Comparison of ENCODE assay signal across 18 cellular contexts in the genomic region with DNA sequence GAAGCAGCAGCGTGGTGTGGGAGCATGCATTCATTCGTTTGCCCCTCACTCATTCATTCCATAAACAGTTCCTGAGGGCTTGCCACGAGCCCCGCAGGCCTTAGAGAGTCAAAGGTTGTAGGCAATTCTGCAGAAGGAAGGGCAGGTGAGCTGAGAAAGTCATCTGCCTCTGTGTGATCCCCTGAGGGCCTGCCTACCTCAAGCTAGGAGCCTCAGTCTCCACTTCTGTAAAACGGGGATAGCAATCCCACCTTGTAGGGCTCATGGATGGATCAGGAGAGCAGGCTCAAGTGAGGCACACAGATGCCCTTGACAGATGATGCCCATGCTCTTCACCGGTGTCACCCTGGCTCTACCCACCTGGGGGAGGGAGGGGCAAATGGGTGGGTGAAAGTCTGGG. TPM values are rescaled to one million over a fixed set of nuclear protein-coding genes. Genes with fewer than 3 reads are reported as not detected.
DNase-seq lines count a peak whose midpoint lies in the region; ATAC-seq, FAIRE-seq and TF ChIP-seq lines count a peak whose summit lies in the region.
"Had no signal": no experiment of that assay in that cellular context is flagged by ENCODE, and none has a peak within 500 bp of the region (broad histone marks: within the 10 kb centered on the region; RNA-seq: fewer than 3 reads in every experiment).

No MANE protein-coding gene starts in this region.

- 85 to 95% (median 92%) methylated on average over 6 of the region's 6 CpGs for WGBS in spleen, 5 donors

- no peak overlapping the region for H3K4me3 ChIP-seq in BLaER1
- no peak overlapping the region for H3K4me3 ChIP-seq in CD4-positive, alpha-beta memory T cell (ENCODE audit: low read length in 2 of 2)
- H3K4me3 ChIP-seq in keratinocyte (ENCODE audit: control insufficient read depth in 2 of 3, extremely low read depth in 1 of 3, insufficient read depth in 2 of 3, low read depth in 1 of 3, low read length in 3 of 3): no peak overlapping the region
- H3K4me3 ChIP-seq in spleen: no peak overlapping the region

- peak; percentile 48 for FAIRE-seq in keratinocyte (lab: Jason Lieb, UNC)
- FAIRE-seq: G401.6 had no signal

- H3K27me3 ChIP-seq in BLaER1: no peaks in the 10 kb centered on the region
- no peaks in the 10 kb centered on the region for H3K27me3 ChIP-seq in CD4-positive, alpha-beta memory T cell (ENCODE audit: insufficient read depth, low read length)
- H3K27me3 ChIP-seq in keratinocyte (ENCODE audit: control insufficient read depth, extremely low read depth, insufficient read depth, low read length): no peaks in the 10 kb centered on the region
- H3K27me3 ChIP-seq in spleen (replicated peaks in 1 of 7): no peaks in the 10 kb centered on the region

- no peaks in the 10 kb centered on the region for H3K9me3 ChIP-seq in BLaER1
- no peaks in the 10 kb centered on the region for H3K9me3 ChIP-seq in CD4-positive, alpha-beta memory T cell (ENCODE audit: control insufficient read depth in 1 of 2, low read length in 2 of 2)
- no peaks in the 10 kb centered on the region for H3K9me3 ChIP-seq in keratinocyte (ENCODE audit: control insufficient read depth, low read depth, low read length)
- no peaks in the 10 kb centered on the region for H3K9me3 ChIP-seq in spleen

- DNase-seq in CD4-positive, alpha-beta memory T cell: no peak
- no peak for DNase-seq in activated CD4-positive, alpha-beta memory T cell treated with anti-CD3 and anti-CD28 coated beads, Interleukin-2, amount 10 ng/mL, durations not matched to agents 7 days and 5 days
- DNase-seq in keratinocyte (ENCODE audit: low read depth, low spot score): no peak
- no peak for DNase-seq in spleen
- no peak for DNase-seq in HPDE6-E6E7 (ENCODE audit: extremely low spot score)
- DNase-seq: activated CD4-positive, CD25-positive, alpha-beta regulatory T cell; AML-193; DMS 273 treated with DMSO at 0.1 percent for 48 hours; effector CD4-positive, alpha-beta T cell; NCI-H1048; NCI-H524 treated with DMSO at 0.1 percent for 48 hours; stimulated activated CD4-positive, alpha-beta T cell treated with anti-CD3 and anti-CD28 coated beads, Interleukin-4, amount 100 ng/mL, for 1 hour; substantia nigra had no signal

- dilution Hi-C loops in keratinocyte (cut with MboI; ENCODE audit: extremely low pct_ligation_motif_present, low sequenced_read_pairs): no loop called here

- H3K9me3 Mint-ChIP-seq in CD4-positive, alpha-beta memory T cell: no peaks in the 10 kb centered on the region
- H3K9me3 Mint-ChIP-seq in activated CD4-positive, alpha-beta memory T cell treated with anti-CD3 and anti-CD28 coated beads, Interleukin-2, amount 10 ng/mL, durations not matched to agents 7 days and 5 days: no peaks in the 10 kb centered on the region

- no peak overlapping the region for H2AFZ ChIP-seq in keratinocyte (ENCODE audit: control insufficient read depth, low read length)
- H2AFZ ChIP-seq: parathyroid adenoma had no signal

- 0 out of 2 replicates have a peak overlapping the region, but pooled peaks have one; percentile 76 for H3K9ac ChIP-seq in BLaER1
- peak overlapping the region; percentile 64 for H3K9ac ChIP-seq in keratinocyte (ENCODE audit: control insufficient read depth, extremely low read depth, insufficient read depth, low read length)
- H3K9ac ChIP-seq: parathyroid adenoma had no signal

- H3K79me2 ChIP-seq in keratinocyte (ENCODE audit: control insufficient read depth, insufficient read depth, low read length): peaks cover 82% of the 10 kb centered on the region

- H3K4me2 ChIP-seq in BLaER1: peak overlapping the region; percentile 99
- H3K4me2 ChIP-seq in keratinocyte (ENCODE audit: control insufficient read depth, extremely low read depth, insufficient read depth, low read depth, low read length): peak overlapping the region; percentile 49

- peaks cover 4 to 5% of the 10 kb centered on the region in 2 donors for H3K36me3 Mint-ChIP-seq in CD4-positive, alpha-beta memory T cell
- peaks cover 5% of the 10 kb centered on the region for H3K36me3 Mint-ChIP-seq in activated CD4-positive, alpha-beta memory T cell treated with anti-CD3 and anti-CD28 coated beads, Interleukin-2, amount 10 ng/mL, durations not matched to agents 7 days and 5 days (ENCODE audit: low read depth)

- peaks cover 85% of the 10 kb centered on the region for H4K20me1 ChIP-seq in BLaER1
- peaks cover 3% of the 10 kb centered on the region for H4K20me1 ChIP-seq in keratinocyte (ENCODE audit: control insufficient read depth, extremely low read depth, insufficient read depth, low read length)

- no peak for TF ChIP-seq POLR2A in spleen (IDR thresholded peaks at IDR 0.05)

- ATAC-seq in HG03039 (IDR thresholded peaks at IDR 0.05; ENCODE audit: unreplicated experiment) (no peak), GM18520 (IDR thresholded peaks at IDR 0.05; ENCODE audit: unreplicated experiment) (no peak)

- H3K36me3 ChIP-seq in BLaER1: no peaks in the 10 kb centered on the region
- no peaks in the 10 kb centered on the region for H3K36me3 ChIP-seq in CD4-positive, alpha-beta memory T cell (ENCODE audit: insufficient read depth, low read length)
- H3K36me3 ChIP-seq in keratinocyte (ENCODE audit: control insufficient read depth in 2 of 2, extremely low read depth in 1 of 2, insufficient read depth in 2 of 2, low read length in 2 of 2): peaks cover 2 to 17% of the 10 kb centered on the region in 2 experiments
- H3K36me3 ChIP-seq in spleen: no peaks in the 10 kb centered on the region

- peak overlapping the region; percentile 63 to 98 (median 87) for H3K27ac Mint-ChIP-seq in CD4-positive, alpha-beta memory T cell
- H3K27ac Mint-ChIP-seq in activated CD4-positive, alpha-beta memory T cell treated with anti-CD3 and anti-CD28 coated beads, Interleukin-2, amount 10 ng/mL, durations not matched to agents 7 days and 5 days: peak overlapping the region; percentile 99

- CTCF ChIA-PET in CD4-positive, alpha-beta memory T cell (lab: Charles Lee; ENCODE audit: partially characterized antibody): interaction anchor here (1.5 to 11.2 kb wide), 3 partner anchors 18 to 26 kb away, joined by 3 to 193 read pairs (median 143); partner anchors contain the start of genes ALDH4A1 and IFFO2
- CTCF ChIA-PET in activated CD4-positive, alpha-beta memory T cell treated with anti-CD3 and anti-CD28 coated beads, Interleukin-2, amount 10 ng/mL, durations not matched to agents 7 days and 5 days (lab: Charles Lee): interaction anchor here (1.2 to 8.4 kb wide), 3 partner anchors 15 to 22 kb away, joined by 3 to 89 read pairs (median 38); no protein-coding TSS in a partner anchor

- H3K27ac ChIP-seq in BLaER1 (no peak overlapping the region), keratinocyte (ENCODE audit: control insufficient read depth, insufficient read depth, low read length) (peak overlapping the region; percentile 95), spleen (peak overlapping the region in 3 of 8 donors; percentile 90 to 97 (median 91))
- peak overlapping the region; percentile 75 for H3K27ac ChIP-seq in CD4-positive, alpha-beta memory T cell (ENCODE audit: low read depth, low read length)
- H3K27ac ChIP-seq: parathyroid adenoma had no signal

- peak overlapping the region; percentile 31 to 89 (median 78) for H3K4me3 Mint-ChIP-seq in CD4-positive, alpha-beta memory T cell
- H3K4me3 Mint-ChIP-seq in activated CD4-positive, alpha-beta memory T cell treated with anti-CD3 and anti-CD28 coated beads, Interleukin-2, amount 10 ng/mL, durations not matched to agents 7 days and 5 days: no peak overlapping the region

- peaks cover 91% of the 10 kb centered on the region for H3K4me1 ChIP-seq in BLaER1
- H3K4me1 ChIP-seq in CD4-positive, alpha-beta memory T cell (ENCODE audit: insufficient read depth, low read length): peaks cover 99% of the 10 kb centered on the region
- peaks cover 85% of the 10 kb centered on the region for H3K4me1 ChIP-seq in keratinocyte (ENCODE audit: control insufficient read depth, extremely low read depth, insufficient read depth, low read length)
- peaks cover 36 to 95% (median 83%) of the 10 kb centered on the region in 6 donors for H3K4me1 ChIP-seq in spleen

- peaks cover 2% of the 10 kb centered on the region for H3K9me1 ChIP-seq in keratinocyte (ENCODE audit: control insufficient read depth, extremely low read depth, insufficient read depth, low read length)

- POLR2A ChIA-PET in CD4-positive, alpha-beta memory T cell (lab: Charles Lee; ENCODE audit: partially characterized antibody): interaction anchor here (0.6 to 10.1 kb wide), 4 partner anchors 16 to 682 kb away, joined by 3 to 599 read pairs (median 21); partner anchors contain the start of gene IFFO2
- POLR2A ChIA-PET in activated CD4-positive, alpha-beta memory T cell treated with anti-CD3 and anti-CD28 coated beads, Interleukin-2, amount 10 ng/mL, durations not matched to agents 7 days and 5 days (lab: Charles Lee): interaction anchor here (1.1 to 11.5 kb wide), 6 partner anchors 11 to 146 kb away, joined by 4 to 414 read pairs (median 20); partner anchors contain the start of genes ALDH4A1 and IFFO2

- TF ChIP-seq CTCF in keratinocyte (optimal IDR thresholded peaks at IDR 0.05 in 1 of 3, IDR thresholded peaks at IDR 0.05 in 1 of 3, conservative IDR thresholded peaks at IDR 0.05 in 1 of 3; ENCODE audit: extremely low read depth in 1 of 3, insufficient read depth in 2 of 3, low read length in 3 of 3) (no peak), spleen (IDR thresholded peaks at IDR 0.05 in 8 of 11, conservative IDR thresholded peaks at IDR 0.05 in 3 of 11) (no peak)

- peaks cover 60 to 98% (median 84%) of the 10 kb centered on the region in 4 donors for H3K4me1 Mint-ChIP-seq in CD4-positive, alpha-beta memory T cell
- H3K4me1 Mint-ChIP-seq in activated CD4-positive, alpha-beta memory T cell treated with anti-CD3 and anti-CD28 coated beads, Interleukin-2, amount 10 ng/mL, durations not matched to agents 7 days and 5 days: peaks cover 68% of the 10 kb centered on the region

- intact Hi-C loops in CD4-positive, alpha-beta memory T cell (cut with micrococcal nuclease): no loop called here
- intact Hi-C loops in spleen (cut with DNase I; ENCODE audit: low total_unique reads): no loop called here

- no peaks in the 10 kb centered on the region for H3K27me3 Mint-ChIP-seq in CD4-positive, alpha-beta memory T cell
- H3K27me3 Mint-ChIP-seq in activated CD4-positive, alpha-beta memory T cell treated with anti-CD3 and anti-CD28 coated beads, Interleukin-2, amount 10 ng/mL, durations not matched to agents 7 days and 5 days: no peaks in the 10 kb centered on the region

RNA-seq across cellular contexts. Expression of gene ALDH4A1, which starts 26.6 kb away (rescaled TPM):
- total RNA-seq in CD4-positive, alpha-beta memory T cell: 1 to 10 TPM; 1.4 to 1.5 TPM
- 1 to 10 TPM; 1.1 to 1.6 TPM for polyA plus RNA-seq in CD4-positive, alpha-beta memory T cell
- 1 to 10 TPM; 3.3 to 3.7 TPM for total RNA-seq in activated CD4-positive, alpha-beta memory T cell treated with anti-CD3 and anti-CD28 coated beads, Interleukin-2, amount 10 ng/mL, durations not matched to agents 7 days and 5 days
- polyA plus RNA-seq in keratinocyte (38.7 to 91.9 TPM (median 52.7 TPM) in 3 replicates), spleen (1 to 10 TPM; 3.5 to 9.8 (median 4.4) TPM)
- 23.4 TPM for polyA plus RNA-seq in keratinocyte (2011; ENCODE audit: low read depth)
- polyA plus RNA-seq in keratinocyte (2011; cell fraction: cytosol; rRNA removed): 32.0 and 62.6 TPM in 2 replicates
- 62.5 and 83.1 TPM in 2 replicates for polyA plus RNA-seq in keratinocyte (2011; cell fraction: nucleus; rRNA removed)
- 44.0 and 48.3 TPM in 2 replicates for polyA plus RNA-seq in keratinocyte (2012; ENCODE audit: low replicate concordance)
- polyA minus RNA-seq in keratinocyte: 48.6 to 89.0 TPM (median 74.9 TPM) in 3 replicates
- 91.9 TPM for polyA minus RNA-seq in keratinocyte (2011; cell fraction: cytosol; rRNA and poly(A)+ RNA removed)
- polyA minus RNA-seq in keratinocyte (2011; cell fraction: nucleus; rRNA and poly(A)+ RNA removed): 65.3 and 76.2 TPM in 2 replicates
- total RNA-seq in spleen: 10 to 100 TPM in 2 of 7 donors, 1 to 10 TPM in 5; 5.1 to 11.2 (median 8.3) TPM

RNA-seq across cellular contexts. Expression of gene IFFO2, which starts 27.5 kb away (rescaled TPM):
- 10 to 100 TPM; 39.0 to 41.3 TPM for total RNA-seq in CD4-positive, alpha-beta memory T cell
- polyA plus RNA-seq in CD4-positive, alpha-beta memory T cell: 1 to 10 TPM; 1.3 to 5.2 TPM
- 10 to 100 TPM; 19.9 to 22.7 TPM for total RNA-seq in activated CD4-positive, alpha-beta memory T cell treated with anti-CD3 and anti-CD28 coated beads, Interleukin-2, amount 10 ng/mL, durations not matched to agents 7 days and 5 days
- polyA plus RNA-seq in keratinocyte (55.0 to 61.5 TPM (median 57.9 TPM) in 3 replicates), spleen (1 to 10 TPM; 2.7 to 6.2 (median 2.9) TPM)
- polyA plus RNA-seq in keratinocyte (2011; ENCODE audit: low read depth): 124 TPM
- 43.0 and 79.6 TPM in 2 replicates for polyA plus RNA-seq in keratinocyte (2011; cell fraction: cytosol; rRNA removed)
- polyA plus RNA-seq in keratinocyte (2011; cell fraction: nucleus; rRNA removed): 145 and 193 TPM in 2 replicates
- 72.9 and 75.0 TPM in 2 replicates for polyA plus RNA-seq in keratinocyte (2012; ENCODE audit: low replicate concordance)
- 106 to 194 TPM (median 118 TPM) in 3 replicates for polyA minus RNA-seq in keratinocyte
- polyA minus RNA-seq in keratinocyte (2011; cell fraction: cytosol; rRNA and poly(A)+ RNA removed): 127 TPM
- polyA minus RNA-seq in keratinocyte (2011; cell fraction: nucleus; rRNA and poly(A)+ RNA removed): 82.3 and 144 TPM in 2 replicates
- total RNA-seq in spleen: 10 to 100 TPM; 13.6 to 19.7 (median 16.4) TPM
